ENCODE assay signal across 1 cellular context in the genomic region with DNA sequence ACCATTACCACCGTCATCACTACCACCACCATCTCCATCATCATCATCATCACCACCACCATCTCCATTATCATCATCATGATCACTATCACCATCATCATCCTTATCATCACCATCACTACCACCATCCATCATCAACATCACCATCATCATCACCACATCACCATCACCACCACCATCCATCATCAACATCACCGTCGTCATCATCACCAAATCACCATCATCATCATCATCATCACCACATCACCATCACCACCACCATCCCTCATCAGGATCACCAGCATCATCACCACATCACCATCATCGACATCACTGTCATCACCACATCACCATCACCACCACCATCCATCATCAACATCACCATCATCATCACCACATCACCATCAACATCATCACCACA.
TF ChIP-seq lines count a peak whose summit lies in the region.

No MANE protein-coding gene starts in this region.

TF ChIP-seq in H1, 55 proteins besides CTCF, POLR2A, EP300 and RAD21 (continued from another document):
- TF ChIP-seq, protein P1, sequence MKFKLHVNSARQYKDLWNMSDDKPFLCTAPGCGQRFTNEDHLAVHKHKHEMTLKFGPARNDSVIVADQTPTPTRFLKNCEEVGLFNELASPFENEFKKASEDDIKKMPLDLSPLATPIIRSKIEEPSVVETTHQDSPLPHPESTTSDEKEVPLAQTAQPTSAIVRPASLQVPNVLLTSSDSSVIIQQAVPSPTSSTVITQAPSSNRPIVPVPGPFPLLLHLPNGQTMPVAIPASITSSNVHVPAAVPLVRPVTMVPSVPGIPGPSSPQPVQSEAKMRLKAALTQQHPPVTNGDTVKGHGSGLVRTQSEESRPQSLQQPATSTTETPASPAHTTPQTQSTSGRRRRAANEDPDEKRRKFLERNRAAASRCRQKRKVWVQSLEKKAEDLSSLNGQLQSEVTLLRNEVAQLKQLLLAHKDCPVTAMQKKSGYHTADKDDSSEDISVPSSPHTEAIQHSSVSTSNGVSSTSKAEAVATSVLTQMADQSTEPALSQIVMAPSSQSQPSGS (IDR thresholded peaks at IDR 0.05; ENCODE audit: low read length): no peak
- no peak for TF ChIP-seq GABPA (IDR thresholded peaks at IDR 0.05; ENCODE audit: borderline replicate concordance, insufficient read depth, low read length)
- TF ChIP-seq PHF8 (conservative IDR thresholded peaks at IDR 0.05; ENCODE audit: low read depth, low read length): no peak
- TF ChIP-seq, protein P2, sequence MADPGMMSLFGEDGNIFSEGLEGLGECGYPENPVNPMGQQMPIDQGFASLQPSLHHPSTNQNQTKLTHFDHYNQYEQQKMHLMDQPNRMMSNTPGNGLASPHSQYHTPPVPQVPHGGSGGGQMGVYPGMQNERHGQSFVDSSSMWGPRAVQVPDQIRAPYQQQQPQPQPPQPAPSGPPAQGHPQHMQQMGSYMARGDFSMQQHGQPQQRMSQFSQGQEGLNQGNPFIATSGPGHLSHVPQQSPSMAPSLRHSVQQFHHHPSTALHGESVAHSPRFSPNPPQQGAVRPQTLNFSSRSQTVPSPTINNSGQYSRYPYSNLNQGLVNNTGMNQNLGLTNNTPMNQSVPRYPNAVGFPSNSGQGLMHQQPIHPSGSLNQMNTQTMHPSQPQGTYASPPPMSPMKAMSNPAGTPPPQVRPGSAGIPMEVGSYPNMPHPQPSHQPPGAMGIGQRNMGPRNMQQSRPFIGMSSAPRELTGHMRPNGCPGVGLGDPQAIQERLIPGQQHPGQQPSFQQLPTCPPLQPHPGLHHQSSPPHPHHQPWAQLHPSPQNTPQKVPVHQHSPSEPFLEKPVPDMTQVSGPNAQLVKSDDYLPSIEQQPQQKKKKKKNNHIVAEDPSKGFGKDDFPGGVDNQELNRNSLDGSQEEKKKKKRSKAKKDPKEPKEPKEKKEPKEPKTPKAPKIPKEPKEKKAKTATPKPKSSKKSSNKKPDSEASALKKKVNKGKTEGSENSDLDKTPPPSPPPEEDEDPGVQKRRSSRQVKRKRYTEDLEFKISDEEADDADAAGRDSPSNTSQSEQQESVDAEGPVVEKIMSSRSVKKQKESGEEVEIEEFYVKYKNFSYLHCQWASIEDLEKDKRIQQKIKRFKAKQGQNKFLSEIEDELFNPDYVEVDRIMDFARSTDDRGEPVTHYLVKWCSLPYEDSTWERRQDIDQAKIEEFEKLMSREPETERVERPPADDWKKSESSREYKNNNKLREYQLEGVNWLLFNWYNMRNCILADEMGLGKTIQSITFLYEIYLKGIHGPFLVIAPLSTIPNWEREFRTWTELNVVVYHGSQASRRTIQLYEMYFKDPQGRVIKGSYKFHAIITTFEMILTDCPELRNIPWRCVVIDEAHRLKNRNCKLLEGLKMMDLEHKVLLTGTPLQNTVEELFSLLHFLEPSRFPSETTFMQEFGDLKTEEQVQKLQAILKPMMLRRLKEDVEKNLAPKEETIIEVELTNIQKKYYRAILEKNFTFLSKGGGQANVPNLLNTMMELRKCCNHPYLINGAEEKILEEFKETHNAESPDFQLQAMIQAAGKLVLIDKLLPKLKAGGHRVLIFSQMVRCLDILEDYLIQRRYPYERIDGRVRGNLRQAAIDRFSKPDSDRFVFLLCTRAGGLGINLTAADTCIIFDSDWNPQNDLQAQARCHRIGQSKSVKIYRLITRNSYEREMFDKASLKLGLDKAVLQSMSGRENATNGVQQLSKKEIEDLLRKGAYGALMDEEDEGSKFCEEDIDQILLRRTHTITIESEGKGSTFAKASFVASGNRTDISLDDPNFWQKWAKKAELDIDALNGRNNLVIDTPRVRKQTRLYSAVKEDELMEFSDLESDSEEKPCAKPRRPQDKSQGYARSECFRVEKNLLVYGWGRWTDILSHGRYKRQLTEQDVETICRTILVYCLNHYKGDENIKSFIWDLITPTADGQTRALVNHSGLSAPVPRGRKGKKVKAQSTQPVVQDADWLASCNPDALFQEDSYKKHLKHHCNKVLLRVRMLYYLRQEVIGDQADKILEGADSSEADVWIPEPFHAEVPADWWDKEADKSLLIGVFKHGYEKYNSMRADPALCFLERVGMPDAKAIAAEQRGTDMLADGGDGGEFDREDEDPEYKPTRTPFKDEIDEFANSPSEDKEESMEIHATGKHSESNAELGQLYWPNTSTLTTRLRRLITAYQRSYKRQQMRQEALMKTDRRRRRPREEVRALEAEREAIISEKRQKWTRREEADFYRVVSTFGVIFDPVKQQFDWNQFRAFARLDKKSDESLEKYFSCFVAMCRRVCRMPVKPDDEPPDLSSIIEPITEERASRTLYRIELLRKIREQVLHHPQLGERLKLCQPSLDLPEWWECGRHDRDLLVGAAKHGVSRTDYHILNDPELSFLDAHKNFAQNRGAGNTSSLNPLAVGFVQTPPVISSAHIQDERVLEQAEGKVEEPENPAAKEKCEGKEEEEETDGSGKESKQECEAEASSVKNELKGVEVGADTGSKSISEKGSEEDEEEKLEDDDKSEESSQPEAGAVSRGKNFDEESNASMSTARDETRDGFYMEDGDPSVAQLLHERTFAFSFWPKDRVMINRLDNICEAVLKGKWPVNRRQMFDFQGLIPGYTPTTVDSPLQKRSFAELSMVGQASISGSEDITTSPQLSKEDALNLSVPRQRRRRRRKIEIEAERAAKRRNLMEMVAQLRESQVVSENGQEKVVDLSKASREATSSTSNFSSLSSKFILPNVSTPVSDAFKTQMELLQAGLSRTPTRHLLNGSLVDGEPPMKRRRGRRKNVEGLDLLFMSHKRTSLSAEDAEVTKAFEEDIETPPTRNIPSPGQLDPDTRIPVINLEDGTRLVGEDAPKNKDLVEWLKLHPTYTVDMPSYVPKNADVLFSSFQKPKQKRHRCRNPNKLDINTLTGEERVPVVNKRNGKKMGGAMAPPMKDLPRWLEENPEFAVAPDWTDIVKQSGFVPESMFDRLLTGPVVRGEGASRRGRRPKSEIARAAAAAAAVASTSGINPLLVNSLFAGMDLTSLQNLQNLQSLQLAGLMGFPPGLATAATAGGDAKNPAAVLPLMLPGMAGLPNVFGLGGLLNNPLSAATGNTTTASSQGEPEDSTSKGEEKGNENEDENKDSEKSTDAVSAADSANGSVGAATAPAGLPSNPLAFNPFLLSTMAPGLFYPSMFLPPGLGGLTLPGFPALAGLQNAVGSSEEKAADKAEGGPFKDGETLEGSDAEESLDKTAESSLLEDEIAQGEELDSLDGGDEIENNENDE (IDR thresholded peaks at IDR 0.05; ENCODE audit: insufficient replicate concordance, low read length): no peak
- TF ChIP-seq NANOG (IDR thresholded peaks at IDR 0.05; ENCODE audit: insufficient read depth, low read depth, low read length, poor library complexity, severe bottlenecking): no peak
TF ChIP-seq in H1: peak in this region for 0.
